29 cellular contexts compared by ENCODE assay signal in the genomic region with DNA sequence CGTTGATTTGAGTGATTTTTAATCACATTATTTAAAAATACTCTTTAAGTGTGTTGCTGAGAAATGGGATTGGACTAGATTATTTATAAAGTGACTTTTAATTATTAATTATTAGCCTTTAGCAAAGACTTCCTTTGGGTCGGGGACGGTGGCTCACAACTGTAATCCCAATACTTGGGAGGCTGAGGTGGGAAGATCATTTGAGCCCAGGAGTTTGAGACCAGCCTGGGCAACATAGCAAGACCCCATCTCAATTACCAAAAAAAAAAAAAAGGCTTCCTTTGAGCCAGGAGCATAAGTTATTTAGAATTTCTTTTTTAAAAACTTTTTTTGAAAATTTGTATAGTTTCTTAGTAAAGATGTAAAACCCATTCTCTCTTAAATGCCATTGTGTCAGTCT. TPM values are rescaled to one million over a fixed set of nuclear protein-coding genes. Genes with fewer than 3 reads are reported as not detected.
"Had no signal": no experiment of that assay in that cellular context is flagged by ENCODE, and none has a peak within 500 bp of the region (broad histone marks: within the 10 kb centered on the region; RNA-seq: fewer than 3 reads in every experiment).

No MANE protein-coding gene starts in this region.

- ATAC-seq: natural killer cell treated with Interleukin-12 subunit alpha and Interleukin-12 subunit beta and Interleukin-15 and Interleukin-18, amount 100 ng/mL, for 72 hours; right cardiac atrium; stimulated activated effector memory CD8-positive, alpha-beta T cell treated with anti-CD3 and anti-CD28 coated beads, Interleukin-12 subunit alpha, Interleukin-12 subunit beta, amount 100 ng/mL, for 72 hours had no signal

- H3K4me3 ChIP-seq: left ventricle myocardium inferior, lung, ovary, sigmoid colon, spleen, suprapubic skin, thoracic aorta, tibial artery, uterus had no signal

- H3K9me3 ChIP-seq: left ventricle myocardium inferior, ovary, sigmoid colon, spleen, suprapubic skin, thoracic aorta, tibial artery, uterus had no signal

- H3K4me1 ChIP-seq: suprapubic skin, uterus had no signal

- H3K36me3 ChIP-seq: ovary, uterus had no signal

- H3K4me1 Mint-ChIP-seq: mesothelial cell of epicardium had no signal

- H3K4me3 Mint-ChIP-seq: mesothelial cell of epicardium; naive B cell; natural killer cell treated with Interleukin-12 subunit alpha and Interleukin-12 subunit beta and Interleukin-15 and Interleukin-18, amount 100 ng/mL, for 72 hours; stimulated activated effector memory CD8-positive, alpha-beta T cell treated with anti-CD3 and anti-CD28 coated beads, Interleukin-12 subunit alpha, Interleukin-12 subunit beta, amount 100 ng/mL, for 72 hours; stimulated activated naive CD8-positive, alpha-beta T cell treated with anti-CD3 and anti-CD28 coated beads, Interleukin-15, Interleukin-2, amounts not matched to agents 100 ng/mL and 50 ng/mL, for 24 hours had no signal

- DNase-seq: islet precursor cell; left ventricle myocardium inferior; mesendoderm; naive B cell; ovary; right cardiac atrium; sigmoid colon; small intestine; spleen; stimulated activated CD4-positive, alpha-beta T cell treated with anti-CD3 and anti-CD28 coated beads, Interleukin-4, amount 100 ng/mL, for 24 hours; stimulated activated naive CD4-positive, alpha-beta T cell; tibial artery; trophoblast cell; uterus had no signal

- H3K27ac Mint-ChIP-seq: naive B cell; natural killer cell treated with Interleukin-12 subunit alpha and Interleukin-12 subunit beta and Interleukin-15 and Interleukin-18, amount 100 ng/mL, for 72 hours; progenitor cell of endocrine pancreas; stimulated activated effector memory CD8-positive, alpha-beta T cell treated with anti-CD3 and anti-CD28 coated beads, Interleukin-12 subunit alpha, Interleukin-12 subunit beta, amount 100 ng/mL, for 72 hours; stimulated activated naive CD8-positive, alpha-beta T cell treated with anti-CD3 and anti-CD28 coated beads, Interleukin-15, Interleukin-2, amounts not matched to agents 100 ng/mL and 50 ng/mL, for 24 hours had no signal

- H3K27ac ChIP-seq: left ventricle myocardium inferior, ovary, sigmoid colon, spleen, suprapubic skin, thoracic aorta, tibial artery, uterus had no signal

- FAIRE-seq: small intestine had no signal

- H3K9me3 Mint-ChIP-seq: naive B cell; natural killer cell treated with Interleukin-12 subunit alpha and Interleukin-12 subunit beta and Interleukin-15 and Interleukin-18, amount 100 ng/mL, for 72 hours; stimulated activated effector memory CD8-positive, alpha-beta T cell treated with anti-CD3 and anti-CD28 coated beads, Interleukin-12 subunit alpha, Interleukin-12 subunit beta, amount 100 ng/mL, for 72 hours; stimulated activated naive CD8-positive, alpha-beta T cell treated with anti-CD3 and anti-CD28 coated beads, Interleukin-15, Interleukin-2, amounts not matched to agents 100 ng/mL and 50 ng/mL, for 24 hours had no signal

- H3K27me3 Mint-ChIP-seq: naive B cell; natural killer cell treated with Interleukin-12 subunit alpha and Interleukin-12 subunit beta and Interleukin-15 and Interleukin-18, amount 100 ng/mL, for 72 hours; progenitor cell of endocrine pancreas; stimulated activated naive CD8-positive, alpha-beta T cell treated with anti-CD3 and anti-CD28 coated beads, Interleukin-15, Interleukin-2, amounts not matched to agents 100 ng/mL and 50 ng/mL, for 24 hours had no signal

- H3K27me3 ChIP-seq: ovary, sigmoid colon, spleen, suprapubic skin, tibial artery, uterus had no signal

RNA-seq across cellular contexts. Expression of a gene that starts 19.5 kb away (rescaled TPM):
- total RNA-seq: kidney epithelial cell; left ventricle myocardium inferior; mononuclear cell; natural killer cell treated with Interleukin-12 subunit alpha and Interleukin-12 subunit beta and Interleukin-15 and Interleukin-18, amount 100 ng/mL, for 72 hours; omental fat pad; pulmonary artery endothelial cell; renal cortical epithelial cell; right cardiac atrium; spleen; subcutaneous adipose tissue had no signal
- polyA plus RNA-seq: neural cell, ovary had no signal
